Comparison of ENCODE assay signal across 29 cellular contexts in the genomic region with DNA sequence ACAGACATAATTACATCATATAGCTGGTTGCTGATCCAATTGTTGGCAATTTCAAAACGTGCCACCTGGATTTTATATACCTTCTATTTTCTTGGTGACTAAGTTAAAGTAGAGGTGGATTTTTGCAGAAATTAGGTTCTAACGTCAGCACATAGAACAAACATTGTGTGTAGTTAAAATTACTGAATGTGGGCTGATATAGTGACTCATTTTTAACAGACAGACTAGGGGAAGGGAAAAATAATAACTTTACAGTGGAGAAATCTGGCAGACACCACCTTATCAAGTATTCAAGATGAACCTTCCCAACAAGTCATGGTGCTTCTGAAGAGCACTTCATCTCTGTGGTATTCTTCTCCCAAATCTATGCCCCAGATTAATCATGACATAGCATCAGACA.
"Had no signal": no experiment of that assay in that cellular context is flagged by ENCODE, and none has a peak within 500 bp of the region (broad histone marks: within the 10 kb centered on the region; RNA-seq: fewer than 3 reads in every experiment).

No MANE protein-coding gene starts in this region.

- H3K9me3 ChIP-seq: esophagus squamous epithelium, heart right ventricle, left lung, right atrium auricular region, suprapubic skin, thyroid gland had no signal

- H2AFZ ChIP-seq: neural progenitor cell, parathyroid adenoma had no signal

- H3K4me1 ChIP-seq: left lung, neural progenitor cell, parathyroid adenoma, right atrium auricular region, suprapubic skin had no signal

- H3K27me3 ChIP-seq: esophagus squamous epithelium, heart right ventricle, left lung, neural progenitor cell, right atrium auricular region, suprapubic skin, thyroid gland had no signal

- H3K27ac Mint-ChIP-seq: naive thymus-derived CD4-positive, alpha-beta T cell; nephron; neural progenitor cell; progenitor cell of endocrine pancreas; stimulated activated naive CD8-positive, alpha-beta T cell treated with anti-CD3 and anti-CD28 coated beads, Interleukin-15, amount 100 ng/mL, for 72 hours had no signal

- H3K4me3 ChIP-seq: esophagus squamous epithelium, heart right ventricle, left lung, neural progenitor cell, right atrium auricular region, smooth muscle cell, suprapubic skin, thyroid gland had no signal

- H3K27me3 Mint-ChIP-seq: stimulated activated naive CD8-positive, alpha-beta T cell treated with anti-CD3 and anti-CD28 coated beads, Interleukin-15, amount 100 ng/mL, for 72 hours had no signal

- H3K9ac ChIP-seq: neural progenitor cell, parathyroid adenoma had no signal

- H3K9me3 Mint-ChIP-seq: stimulated activated naive CD8-positive, alpha-beta T cell treated with anti-CD3 and anti-CD28 coated beads, Interleukin-15, amount 100 ng/mL, for 72 hours had no signal

- H3K4me1 Mint-ChIP-seq: naive thymus-derived CD4-positive, alpha-beta T cell; neural progenitor cell; stimulated activated naive CD8-positive, alpha-beta T cell treated with anti-CD3 and anti-CD28 coated beads, Interleukin-15, amount 100 ng/mL, for 72 hours had no signal

- H3K36me3 Mint-ChIP-seq: naive thymus-derived CD4-positive, alpha-beta T cell; neural progenitor cell had no signal

- DNase-seq: cortex of kidney; effector CD8-positive, alpha-beta T cell; erythroblast; esophagus squamous epithelium; foreskin melanocyte; glutamatergic neuron; heart right ventricle; hippocampal formation; left cardiac atrium; left lung; mesenchymal stem cell; midbrain; naive thymus-derived CD4-positive, alpha-beta T cell; stimulated activated CD4-positive, alpha-beta T cell treated with anti-CD3 and anti-CD28 coated beads, Interleukin-12 subunit alpha, Interleukin-12 subunit beta, amount 100 ng/mL, for 4 hours; stimulated activated CD4-positive, alpha-beta T cell treated with anti-CD3 and anti-CD28 coated beads, Interleukin-1b, Interleukin-23, amount 100 ng/mL, for 48 hours; stimulated activated CD4-positive, alpha-beta T cell treated with anti-CD3 and anti-CD28 coated beads, Interleukin-4, amount 100 ng/mL, for 1 hour; stimulated activated CD8-positive, alpha-beta memory T cell treated with anti-CD3 and anti-CD28 coated beads, Interleukin-4, amount 100 ng/mL, for 48 hours; stimulated activated naive CD4-positive, alpha-beta T cell; stimulated activated naive CD8-positive, alpha-beta T cell treated with anti-CD3 and anti-CD28 coated beads, Interleukin-15, amount 100 ng/mL, for 72 hours; thyroid gland; trophoblast cell had no signal

- ATAC-seq: heart right ventricle; naive thymus-derived CD4-positive, alpha-beta T cell; sciatic nerve; stimulated activated naive CD8-positive, alpha-beta T cell treated with anti-CD3 and anti-CD28 coated beads, Interleukin-15, amount 100 ng/mL, for 72 hours had no signal

- H3K36me3 ChIP-seq: esophagus squamous epithelium, heart right ventricle, left lung, neural progenitor cell, right atrium auricular region, suprapubic skin, thyroid gland had no signal

- H3K27ac ChIP-seq: esophagus squamous epithelium, heart right ventricle, left lung, neural progenitor cell, parathyroid adenoma, right atrium auricular region, suprapubic skin, thyroid gland had no signal

- H3K4me2 ChIP-seq: neural progenitor cell, smooth muscle cell had no signal

- H3K4me3 Mint-ChIP-seq: naive thymus-derived CD4-positive, alpha-beta T cell; nephron; neural progenitor cell; stimulated activated naive CD8-positive, alpha-beta T cell treated with anti-CD3 and anti-CD28 coated beads, Interleukin-15, amount 100 ng/mL, for 72 hours had no signal
